In the genomic region with DNA sequence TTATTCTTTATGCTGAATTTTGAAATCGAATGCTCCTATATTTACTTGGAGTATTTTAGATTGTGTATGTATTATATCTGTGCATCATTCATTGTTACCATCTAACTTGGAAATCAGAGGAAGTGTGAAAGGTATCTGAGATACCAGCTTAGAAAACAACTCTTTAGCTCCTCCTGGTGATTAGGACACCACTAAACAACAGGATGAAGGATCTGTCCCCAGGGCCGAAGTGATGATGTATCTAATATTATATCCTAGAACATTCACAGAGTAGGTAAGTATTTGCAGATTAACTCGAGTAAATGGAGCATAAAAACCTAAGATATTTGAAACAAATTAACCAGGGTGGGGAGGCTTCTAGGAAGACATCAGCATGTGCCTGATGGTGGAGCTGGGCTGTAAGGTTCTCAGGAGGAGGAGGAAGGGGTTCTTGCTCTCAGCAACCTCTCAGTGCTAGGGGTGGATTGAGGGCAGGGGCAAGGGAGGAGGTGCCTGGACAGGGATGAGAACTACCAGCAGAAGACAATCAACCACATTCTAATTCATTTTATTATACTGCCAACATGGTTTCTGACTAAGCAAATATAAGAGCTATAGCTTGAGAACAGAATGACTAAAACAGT, we compare ENCODE assay signal across 8 cellular contexts. TPM values are rescaled to one million over a fixed set of nuclear protein-coding genes. Genes with fewer than 3 reads are reported as not detected.
A peak's percentile ranks its signal among the peaks of the same experiment; 100 is the strongest.
DNase-seq lines count a peak whose midpoint lies in the region; ATAC-seq and TF ChIP-seq lines count a peak whose summit lies in the region.

No MANE protein-coding gene starts in this region.

- TF ChIP-seq CTCF in AG04449 (IDR thresholded peaks at IDR 0.05; ENCODE audit: insufficient read depth, low read length, missing control alignments): peak; percentile 35

- H3K27me3 ChIP-seq in muscle layer of duodenum (ENCODE audit: low read depth, low read length): no peaks in the 10 kb centered on the region

- H3K4me1 ChIP-seq in muscle layer of duodenum (ENCODE audit: control insufficient read depth in 1 of 2, insufficient read depth in 2 of 2, low read length in 2 of 2): peaks cover 0 to 4% of the 10 kb centered on the region in 2 donors

- peaks cover 0 to 19% of the 10 kb centered on the region in 2 donors for H3K36me3 ChIP-seq in muscle layer of duodenum (ENCODE audit: control insufficient read depth in 1 of 2, insufficient read depth in 2 of 2, low read length in 2 of 2)

- H3K4me3 ChIP-seq in AG04449 (ENCODE audit: low read depth, low read length): no peak overlapping the region
- H3K4me3 ChIP-seq in muscle layer of duodenum (ENCODE audit: low read depth in 1 of 2, low read length in 2 of 2): no peak overlapping the region

- POLR2A ChIA-PET in AG04449 (lab: Yijun Ruan, JAX): interaction anchor here (1.0 to 1.1 kb wide), 2 partner anchors 389 to 539 kb away, joined by 3 to 4 read pairs; no protein-coding TSS in a partner anchor

- H3K27ac ChIP-seq in muscle layer of duodenum (ENCODE audit: low read length): peak overlapping the region; percentile 12

- ATAC-seq in HG03354 (IDR thresholded peaks at IDR 0.05; ENCODE audit: poor library complexity, severe bottlenecking, unreplicated experiment): no peak

- no peaks in the 10 kb centered on the region for H3K9me3 ChIP-seq in muscle layer of duodenum (ENCODE audit: control insufficient read depth in 1 of 2, low read length in 2 of 2)

- no peak for DNase-seq in AG04449 (ENCODE audit: low read depth, low spot score)
- DNase-seq in G401 (ENCODE audit: low spot score): peak; percentile 71
- DNase-seq in NCI-H226: peak; percentile 38
- DNase-seq in T47D (ENCODE audit: low read depth in 1 of 2, low spot score in 1 of 2): peak; percentile 23 to 64
- no peak for DNase-seq in middle frontal gyrus (ENCODE audit: extremely low spot score, low spot score)
- no peak for DNase-seq in GM19238 (ENCODE audit: insufficient read length, low spot score)

- in situ Hi-C loops in G401 (cut with HindIII; ENCODE audit: low sequenced_read_pairs): no loop called here
- in situ Hi-C loops in T47D (cut with HindIII; ENCODE audit: low pct_unique_long_range_greater_than_20kb, low sequenced_read_pairs): no loop called here

- CTCF ChIA-PET in AG04449 (lab: Yijun Ruan, JAX): interaction anchor here (0.6 to 11.6 kb wide), 27 partner anchors 19 to 520 kb away, joined by 3 to 200 read pairs (median 3); no protein-coding TSS in a partner anchor

RNA-seq across cellular contexts. Expression of a gene that starts 2.6 kb away (rescaled TPM):
- total RNA-seq in G401 (2014; rRNA removed; shearing (Covaris generic)): 0.10 and 0.92 TPM in 2 replicates

Comparison
In these comparisons a context has a peak if more than half of its experiments do, and no peak if none do; other contexts are left out.
1. DNase-seq: peak in G401 (single experiment), NCI-H226 (single experiment) and T47D (2 of 2); none in AG04449 (single experiment), middle frontal gyrus (single experiment) and GM19238 (single experiment).